Comparison of ENCODE assay signal across 17 cellular contexts in the genomic region with DNA sequence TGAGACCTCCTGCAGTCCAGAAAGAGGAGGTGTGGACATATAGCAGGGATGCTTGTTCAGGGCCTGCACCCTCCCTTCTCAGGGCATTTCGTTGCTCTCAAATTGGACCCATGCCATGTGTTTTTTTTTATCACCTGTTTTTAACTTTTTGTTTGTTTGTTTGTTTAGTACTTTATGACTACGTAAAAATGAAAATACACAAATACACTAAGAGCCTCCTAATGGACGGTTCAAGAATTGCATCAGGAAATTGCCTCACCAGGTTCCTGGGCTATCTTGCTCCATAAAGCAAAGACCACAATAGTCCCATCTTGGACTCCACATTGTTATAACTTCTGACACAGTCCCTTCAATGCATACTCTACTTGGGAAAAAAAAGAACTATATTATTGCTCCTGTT.
A peak's percentile ranks its signal among the peaks of the same experiment; 100 is the strongest.
DNase-seq lines count a peak whose midpoint lies in the region; ATAC-seq and TF ChIP-seq lines count a peak whose summit lies in the region.
"Had no signal": no experiment of that assay in that cellular context is flagged by ENCODE, and none has a peak within 500 bp of the region (broad histone marks: within the 10 kb centered on the region; RNA-seq: fewer than 3 reads in every experiment).

No MANE protein-coding gene starts in this region.

- H3K36me3 ChIP-seq in left ventricle myocardium inferior: no peaks in the 10 kb centered on the region
- H3K36me3 ChIP-seq: SJSA1, uterus had no signal

- no peaks in the 10 kb centered on the region for H3K4me1 ChIP-seq in left ventricle myocardium inferior
- H3K4me1 ChIP-seq: SJSA1, uterus had no signal

- no peaks in the 10 kb centered on the region for H3K36me3 Mint-ChIP-seq in chondrocyte (ENCODE audit: low read depth)
- H3K36me3 Mint-ChIP-seq: CD4-positive, CD25-positive, alpha-beta regulatory T cell; naive thymus-derived CD4-positive, alpha-beta T cell had no signal

- no peak overlapping the region for H3K27ac ChIP-seq in left ventricle myocardium inferior (replicated peaks)
- H3K27ac ChIP-seq: SJSA1, uterus had no signal

- ATAC-seq in GM19463 (IDR thresholded peaks at IDR 0.05; ENCODE audit: unreplicated experiment) (peak; percentile 60), HG03095 (IDR thresholded peaks at IDR 0.05; ENCODE audit: unreplicated experiment) (no peak)
- ATAC-seq: activated CD4-positive, alpha-beta T cell treated with anti-CD3 and anti-CD28 coated beads for 36 hours; K562; naive thymus-derived CD4-positive, alpha-beta T cell had no signal

- TF ChIP-seq CTCF in chondrocyte (IDR thresholded peaks at IDR 0.05): peak; percentile 52
- no peak for TF ChIP-seq CTCF in left ventricle myocardium inferior (IDR thresholded peaks at IDR 0.05; ENCODE audit: borderline replicate concordance)

- H3K4me1 Mint-ChIP-seq in chondrocyte (ENCODE audit: low read depth): peaks cover 6% of the 10 kb centered on the region
- H3K4me1 Mint-ChIP-seq: activated CD4-positive, alpha-beta T cell treated with anti-CD3 and anti-CD28 coated beads for 36 hours; CD4-positive, CD25-positive, alpha-beta regulatory T cell had no signal

- no peaks in the 10 kb centered on the region for H3K9me3 Mint-ChIP-seq in chondrocyte (ENCODE audit: low read depth)

- H3K27me3 Mint-ChIP-seq in chondrocyte (ENCODE audit: low read depth): peaks cover 2% of the 10 kb centered on the region
- H3K27me3 Mint-ChIP-seq: activated CD4-positive, alpha-beta T cell treated with anti-CD3 and anti-CD28 coated beads for 36 hours; CD4-positive, CD25-positive, alpha-beta regulatory T cell; naive thymus-derived CD4-positive, alpha-beta T cell had no signal

- no peak overlapping the region for H3K27ac Mint-ChIP-seq in chondrocyte (ENCODE audit: unreplicated experiment)
- H3K27ac Mint-ChIP-seq: activated CD4-positive, alpha-beta T cell treated with anti-CD3 and anti-CD28 coated beads for 36 hours; CD4-positive, CD25-positive, alpha-beta regulatory T cell; naive thymus-derived CD4-positive, alpha-beta T cell had no signal

- intact Hi-C loops in left ventricle myocardium inferior (cut with micrococcal nuclease): no loop called here

- no peaks in the 10 kb centered on the region for H3K27me3 ChIP-seq in left ventricle myocardium inferior (ENCODE audit: low read depth)
- H3K27me3 ChIP-seq: SJSA1, uterus had no signal

- no peaks in the 10 kb centered on the region for H3K9me3 ChIP-seq in left ventricle myocardium inferior (replicated peaks)
- H3K9me3 ChIP-seq: SJSA1, uterus had no signal

- no peak overlapping the region for H3K4me3 ChIP-seq in Jurkat, Clone E6-1 (ENCODE audit: low read length)
- H3K4me3 ChIP-seq in left ventricle myocardium inferior: no peak overlapping the region
- H3K4me3 ChIP-seq: K562, SJSA1, uterus had no signal

- DNase-seq in D341Med (ENCODE audit: low spot score): peak; percentile 34
- peak; percentile 9 for DNase-seq in Jurkat, Clone E6-1 (ENCODE audit: low read depth, low spot score)
- DNase-seq in chondrocyte (ENCODE audit: low spot score): no peak
- no peak for DNase-seq in stimulated activated CD4-positive, alpha-beta T cell treated with anti-CD3 and anti-CD28 coated beads, Interleukin-15, amount 100 ng/mL, for 24 hours
- no peak for DNase-seq in NCI-H1417 (lab: John Stamatoyannopoulos, UW)
- DNase-seq in left ventricle myocardium inferior: no peak
- DNase-seq: activated CD4-positive, alpha-beta T cell treated with anti-CD3 and anti-CD28 coated beads for 36 hours; activated gamma-delta T cell treated with Interleukin-2 at 50 U/mL for 16 hours; CD4-positive, CD25-positive, alpha-beta regulatory T cell; naive thymus-derived CD4-positive, alpha-beta T cell; NCI-H226; small intestine; uterus had no signal

- no peak overlapping the region for H3K4me3 Mint-ChIP-seq in chondrocyte (ENCODE audit: unreplicated experiment)
- H3K4me3 Mint-ChIP-seq: activated CD4-positive, alpha-beta T cell treated with anti-CD3 and anti-CD28 coated beads for 36 hours; CD4-positive, CD25-positive, alpha-beta regulatory T cell; naive thymus-derived CD4-positive, alpha-beta T cell had no signal

Comparison
In these comparisons a context has a peak if more than half of its experiments do, and no peak if none do; other contexts are left out.
1. DNase-seq: peak in D341Med (single experiment) and Jurkat, Clone E6-1 (single experiment); none in chondrocyte (single experiment), stimulated activated CD4-positive, alpha-beta T cell treated with anti-CD3 and anti-CD28 coated beads, Interleukin-15, amount 100 ng/mL, for 24 hours (single experiment), NCI-H1417 (0 of 3) and left ventricle myocardium inferior (single experiment).